ENCODE assay signal across 18 cellular contexts in genomic region chr20:51120438-51120837, GRCh38.
"Had no signal": no experiment of that assay in that cellular context is flagged by ENCODE, and none has a peak within 500 bp of the region (broad histone marks: within the 10 kb centered on the region; RNA-seq: fewer than 3 reads in every experiment).

No MANE protein-coding gene starts in this region.

- H3K4me1 ChIP-seq: right atrium auricular region, thyroid gland, upper lobe of right lung had no signal

- H3K4me3 Mint-ChIP-seq: dendritic cell treated with granulocyte-macrophage colony-stimulating factor and Interleukin-4, amounts not matched to agents 40 ng/mL and 50 ng/mL, for 4 days; naive thymus-derived CD4-positive, alpha-beta T cell had no signal

- H3K36me3 Mint-ChIP-seq: naive thymus-derived CD4-positive, alpha-beta T cell had no signal

- H3K9me3 ChIP-seq: right atrium auricular region, stomach, thyroid gland, upper lobe of right lung had no signal

- H3K4me3 ChIP-seq: lung, right atrium auricular region, stomach, thyroid gland, upper lobe of right lung had no signal

- H3K9me3 Mint-ChIP-seq: dendritic cell treated with granulocyte-macrophage colony-stimulating factor and Interleukin-4, amounts not matched to agents 40 ng/mL and 50 ng/mL, for 4 days; naive thymus-derived CD4-positive, alpha-beta T cell had no signal

- H3K27me3 ChIP-seq: thyroid gland had no signal

- DNase-seq: cerebellar nuclear complex; foreskin melanocyte; head of caudate nucleus; hippocampal formation; left colon; left ventricle myocardium superior; naive thymus-derived CD4-positive, alpha-beta T cell; posterior cingulate gyrus; stimulated activated CD4-positive, alpha-beta T cell treated with anti-CD3 and anti-CD28 coated beads, Interleukin-12 subunit alpha, Interleukin-12 subunit beta, amount 100 ng/mL, for 4 hours; stimulated activated naive CD4-positive, alpha-beta T cell; stomach; thyroid gland; upper lobe of right lung had no signal

- H3K27ac Mint-ChIP-seq: dendritic cell treated with granulocyte-macrophage colony-stimulating factor and Interleukin-4, amounts not matched to agents 40 ng/mL and 50 ng/mL, for 4 days; naive thymus-derived CD4-positive, alpha-beta T cell had no signal

- H3K36me3 ChIP-seq: right atrium auricular region, stomach, thyroid gland, upper lobe of right lung had no signal

- H3K27ac ChIP-seq: right atrium auricular region, stomach, thyroid gland, upper lobe of right lung had no signal

- FAIRE-seq: colon, small intestine had no signal
